ENCODE assay signal across 26 cellular contexts in genomic region chr5:110064593-110065268, GRCh38.
"Had no signal": no experiment of that assay in that cellular context is flagged by ENCODE, and none has a peak within 500 bp of the region (broad histone marks: within the 10 kb centered on the region; RNA-seq: fewer than 3 reads in every experiment).

No MANE protein-coding gene starts in this region.

- H3K27ac Mint-ChIP-seq: activated CD4-positive, alpha-beta memory T cell treated with anti-CD3 and anti-CD28 coated beads, Interleukin-2, amount 10 ng/mL, durations not matched to agents 7 days and 5 days; activated CD4-positive, alpha-beta T cell treated with anti-CD3 and anti-CD28 coated beads, Interleukin-2, amount 10 ng/mL, durations not matched to agents 24 days and 14 days; activated CD8-positive, alpha-beta memory T cell treated with anti-CD3 and anti-CD28 coated beads, Interleukin-2, amount 10 ng/mL, durations not matched to agents 7 days and 5 days; activated naive CD4-positive, alpha-beta T cell treated with anti-CD3 and anti-CD28 coated beads, Interleukin-2, amount 10 ng/mL, durations not matched to agents 7 days and 5 days; activated naive CD8-positive, alpha-beta T cell treated with anti-CD3 and anti-CD28 coated beads, Interleukin-2, amount 10 ng/mL, durations not matched to agents 7 days and 5 days; memory B cell; natural killer cell had no signal

- H3K4me3 ChIP-seq: ascending aorta, coronary artery, dorsolateral prefrontal cortex, gastroesophageal sphincter, right atrium auricular region, suprapubic skin, tibial artery, upper lobe of right lung had no signal

- H3K9me3 ChIP-seq: suprapubic skin, upper lobe of right lung had no signal

- H3K36me3 Mint-ChIP-seq: activated CD8-positive, alpha-beta memory T cell treated with anti-CD3 and anti-CD28 coated beads, Interleukin-2, amount 10 ng/mL, durations not matched to agents 7 days and 5 days; memory B cell had no signal

- ATAC-seq: gastroesophageal sphincter, left colon, natural killer cell, upper lobe of right lung had no signal

- H3K4me3 Mint-ChIP-seq: activated CD4-positive, alpha-beta memory T cell treated with anti-CD3 and anti-CD28 coated beads, Interleukin-2, amount 10 ng/mL, durations not matched to agents 7 days and 5 days; activated CD4-positive, alpha-beta T cell treated with anti-CD3 and anti-CD28 coated beads, Interleukin-2, amount 10 ng/mL, durations not matched to agents 24 days and 14 days; activated CD8-positive, alpha-beta memory T cell treated with anti-CD3 and anti-CD28 coated beads, Interleukin-2, amount 10 ng/mL, durations not matched to agents 7 days and 5 days; activated naive CD4-positive, alpha-beta T cell treated with anti-CD3 and anti-CD28 coated beads, Interleukin-2, amount 10 ng/mL, durations not matched to agents 7 days and 5 days; activated naive CD8-positive, alpha-beta T cell treated with anti-CD3 and anti-CD28 coated beads, Interleukin-2, amount 10 ng/mL, durations not matched to agents 7 days and 5 days; memory B cell; natural killer cell had no signal

- DNase-seq: activated CD4-positive, alpha-beta memory T cell treated with anti-CD3 and anti-CD28 coated beads, Interleukin-2, amount 10 ng/mL, durations not matched to agents 7 days and 5 days; activated CD4-positive, alpha-beta T cell treated with anti-CD3 and anti-CD28 coated beads, Interleukin-2, amount 10 ng/mL, durations not matched to agents 24 days and 14 days; activated CD4-positive, CD25-positive, alpha-beta regulatory T cell treated with anti-CD3 and anti-CD28 coated beads, Interleukin-2, amount 50 U/mL, for 72 hours; activated CD8-positive, alpha-beta memory T cell treated with anti-CD3 and anti-CD28 coated beads, Interleukin-2, amount 10 ng/mL, durations not matched to agents 7 days and 5 days; activated gamma-delta T cell; activated naive CD4-positive, alpha-beta T cell treated with anti-CD3 and anti-CD28 coated beads, Interleukin-2, amount 10 ng/mL, durations not matched to agents 7 days and 5 days; activated naive CD8-positive, alpha-beta T cell treated with anti-CD3 and anti-CD28 coated beads, Interleukin-2, amount 10 ng/mL, durations not matched to agents 7 days and 5 days; dorsolateral prefrontal cortex; effector memory CD4-positive, alpha-beta T cell; erythroblast; hippocampal formation; kidney; left colon; natural killer cell; stimulated activated CD4-positive, alpha-beta T cell treated with anti-CD3 and anti-CD28 coated beads, Interleukin-12 subunit alpha, Interleukin-12 subunit beta, amount 100 ng/mL, for 4 hours; stimulated activated CD4-positive, alpha-beta T cell treated with anti-CD3 and anti-CD28 coated beads, Interleukin-4, amount 100 ng/mL, for 1 hour; T1000; tibial artery; upper lobe of right lung had no signal

- H3K4me1 Mint-ChIP-seq: memory B cell, natural killer cell had no signal

- FAIRE-seq: kidney had no signal

- H3K27me3 Mint-ChIP-seq: activated CD4-positive, alpha-beta memory T cell treated with anti-CD3 and anti-CD28 coated beads, Interleukin-2, amount 10 ng/mL, durations not matched to agents 7 days and 5 days; activated CD4-positive, alpha-beta T cell treated with anti-CD3 and anti-CD28 coated beads, Interleukin-2, amount 10 ng/mL, durations not matched to agents 24 days and 14 days; activated CD8-positive, alpha-beta memory T cell treated with anti-CD3 and anti-CD28 coated beads, Interleukin-2, amount 10 ng/mL, durations not matched to agents 7 days and 5 days; activated naive CD4-positive, alpha-beta T cell treated with anti-CD3 and anti-CD28 coated beads, Interleukin-2, amount 10 ng/mL, durations not matched to agents 7 days and 5 days; activated naive CD8-positive, alpha-beta T cell treated with anti-CD3 and anti-CD28 coated beads, Interleukin-2, amount 10 ng/mL, durations not matched to agents 7 days and 5 days; memory B cell had no signal

- H3K27me3 ChIP-seq: ascending aorta, brain microvascular endothelial cell, dorsolateral prefrontal cortex, gastroesophageal sphincter, right atrium auricular region, suprapubic skin, tibial artery, upper lobe of right lung had no signal

- H3K4me1 ChIP-seq: ascending aorta, gastroesophageal sphincter, right atrium auricular region, suprapubic skin, upper lobe of right lung had no signal

- H3K27ac ChIP-seq: ascending aorta, brain microvascular endothelial cell, coronary artery, gastroesophageal sphincter, right atrium auricular region, suprapubic skin, tibial artery, upper lobe of right lung had no signal

- H3K36me3 ChIP-seq: ascending aorta, brain microvascular endothelial cell, gastroesophageal sphincter, right atrium auricular region, suprapubic skin, tibial artery, upper lobe of right lung had no signal
